In the genomic region with DNA sequence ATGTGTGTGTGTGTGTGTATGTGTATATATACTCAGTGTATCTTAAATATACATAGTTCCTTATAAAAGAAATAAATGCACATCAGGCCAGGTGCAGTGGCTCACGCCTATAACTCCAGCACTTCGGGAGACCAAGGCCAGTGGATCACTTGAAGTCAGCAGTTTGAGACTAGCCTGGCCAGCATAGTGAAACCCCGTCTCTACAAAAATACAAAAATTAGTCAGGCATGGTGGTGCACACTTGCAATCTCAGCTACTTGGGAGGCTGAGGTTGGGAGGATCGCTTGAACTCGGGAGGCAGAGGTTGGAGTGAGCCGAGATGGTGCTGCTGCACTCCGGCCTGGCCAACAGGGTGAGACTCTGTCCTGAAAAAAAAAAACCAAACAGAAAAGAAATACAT, we compare ENCODE assay signal across 22 cellular contexts.
"Had no signal": no experiment of that assay in that cellular context is flagged by ENCODE, and none has a peak within 500 bp of the region (broad histone marks: within the 10 kb centered on the region; RNA-seq: fewer than 3 reads in every experiment).

No MANE protein-coding gene starts in this region.

- H3K27ac Mint-ChIP-seq: effector memory CD8-positive, alpha-beta T cell; natural killer cell had no signal

- H3K4me3 ChIP-seq: esophagus squamous epithelium, heart right ventricle, lower lobe of right lung, pancreas, right lobe of liver, suprapubic skin, transverse colon, vagina had no signal

- H3K4me3 Mint-ChIP-seq: effector memory CD8-positive, alpha-beta T cell; natural killer cell; stimulated activated naive CD8-positive, alpha-beta T cell treated with anti-CD3 and anti-CD28 coated beads, Interleukin-15, amount 100 ng/mL, for 72 hours had no signal

- H3K27me3 Mint-ChIP-seq: effector memory CD8-positive, alpha-beta T cell; stimulated activated naive CD8-positive, alpha-beta T cell treated with anti-CD3 and anti-CD28 coated beads, Interleukin-15, amount 100 ng/mL, for 72 hours had no signal

- H3K27me3 ChIP-seq: esophagus squamous epithelium, heart right ventricle, pancreas, right lobe of liver, suprapubic skin, transverse colon, vagina had no signal

- ATAC-seq: effector memory CD8-positive, alpha-beta T cell; heart right ventricle; left ventricle myocardium superior; lower lobe of right lung; pancreas; right lobe of liver had no signal

- H3K27ac ChIP-seq: esophagus squamous epithelium, heart right ventricle, lower lobe of right lung, pancreas, right lobe of liver, suprapubic skin, transverse colon, vagina had no signal

- H3K36me3 Mint-ChIP-seq: natural killer cell had no signal

- DNase-seq: cortex of kidney; effector memory CD8-positive, alpha-beta T cell; erythroblast; esophagus squamous epithelium; glutamatergic neuron; heart right ventricle; hippocampal formation; left ventricle myocardium superior; lower lobe of right lung; natural killer cell; occipital lobe; pancreas; retina; right lobe of liver; small intestine; stimulated activated CD4-positive, alpha-beta T cell treated with anti-CD3 and anti-CD28 coated beads, Interleukin-15, amount 100 ng/mL, for 24 hours; stimulated activated CD4-positive, alpha-beta T cell treated with anti-CD3 and anti-CD28 coated beads, Interleukin-2, amount 100 ng/mL, for 48 hours; stimulated activated naive CD4-positive, alpha-beta T cell; stimulated activated naive CD8-positive, alpha-beta T cell treated with anti-CD3 and anti-CD28 coated beads, Interleukin-15, amount 100 ng/mL, for 72 hours; transverse colon had no signal

- H3K4me1 ChIP-seq: lower lobe of right lung, pancreas, right lobe of liver, transverse colon, vagina had no signal

- H3K9me3 ChIP-seq: esophagus squamous epithelium, heart right ventricle, lower lobe of right lung, pancreas, right lobe of liver, suprapubic skin, transverse colon, vagina had no signal

- H3K9me3 Mint-ChIP-seq: effector memory CD8-positive, alpha-beta T cell; natural killer cell had no signal

- H3K36me3 ChIP-seq: esophagus squamous epithelium, heart right ventricle, lower lobe of right lung, pancreas, right lobe of liver, suprapubic skin, transverse colon, vagina had no signal
